18 cellular contexts compared by ENCODE assay signal in genomic region chr4:24055623-24056022, GRCh38.
DNase-seq lines count a peak whose midpoint lies in the region; FAIRE-seq and TF ChIP-seq lines count a peak whose summit lies in the region.
"Had no signal": no experiment of that assay in that cellular context is flagged by ENCODE, and none has a peak within 500 bp of the region (broad histone marks: within the 10 kb centered on the region; RNA-seq: fewer than 3 reads in every experiment).

No MANE protein-coding gene starts in this region.

- no peaks in the 10 kb centered on the region for H4K20me1 ChIP-seq in OCI-LY3 (ENCODE audit: insufficient read depth, low read length)
- no peaks in the 10 kb centered on the region for H4K20me1 ChIP-seq in OCI-LY7 (ENCODE audit: insufficient read depth, low read length)
- H4K20me1 ChIP-seq: BLaER1 treated with 17β-estradiol and CSF1 and Interleukin-3, amounts not matched to agents 10 nM and 100 nM had no signal

- H3K4me3 ChIP-seq in OCI-LY3 (ENCODE audit: low read length) (peak overlapping the region; percentile 13; the same call in 1 of the 2 replicates), kidney (ENCODE audit: low read length in 2 of 2) (peak overlapping the region in 1 of 2 donors; percentile 33), stomach (no peak overlapping the region), OCI-LY7 (ENCODE audit: low read depth, low read length, poor library complexity, severe bottlenecking) (no peak overlapping the region), foreskin fibroblast (ENCODE audit: low read depth in 1 of 2, low read length in 2 of 2) (no peak overlapping the region)
- H3K4me3 ChIP-seq: BLaER1 treated with 17β-estradiol and CSF1 and Interleukin-3, amounts not matched to agents 10 nM and 100 nM; GM23338 had no signal

- H3K36me3 ChIP-seq in OCI-LY3 (replicated peaks; ENCODE audit: low read depth, low read length) (no peaks in the 10 kb centered on the region), kidney (ENCODE audit: control insufficient read depth in 1 of 2, insufficient read depth in 2 of 2, low read length in 2 of 2) (no peaks in the 10 kb centered on the region), stomach (no peaks in the 10 kb centered on the region), OCI-LY7 (ENCODE audit: insufficient read depth, low read length) (no peaks in the 10 kb centered on the region)
- H3K36me3 ChIP-seq: BLaER1 treated with 17β-estradiol and CSF1 and Interleukin-3, amounts not matched to agents 10 nM and 100 nM had no signal

- CTCF ChIA-PET in OCI-LY7 (lab: Charles Lee; ENCODE audit: unreplicated experiment), result no interaction called here

- H3K79me2 ChIP-seq in OCI-LY3 (ENCODE audit: low read length), result no peaks in the 10 kb centered on the region
- H3K79me2 ChIP-seq in OCI-LY7 (ENCODE audit: insufficient read depth, low read depth, low read length), result no peaks in the 10 kb centered on the region

- WGBS in stomach, 5 donors, result 65 to 91% (median 81%) methylated on average over 3 of the region's 3 CpGs

- H3K9me2 ChIP-seq in OCI-LY7 (ENCODE audit: insufficient read depth, low read length), result no peaks in the 10 kb centered on the region

- no peak overlapping the region for H2AFZ ChIP-seq in OCI-LY3 (ENCODE audit: low read depth, low read length)
- no peak overlapping the region for H2AFZ ChIP-seq in OCI-LY7 (ENCODE audit: low read length)
- H2AFZ ChIP-seq: GM23338 had no signal

- peak; percentile 44 for FAIRE-seq in kidney (lab: Jason Lieb, UNC)
- FAIRE-seq: H54 had no signal

- intact Hi-C loops in kidney (cut with DNase I), result no loop called here
- intact Hi-C loops in stomach (cut with DNase I; ENCODE audit: low total_unique reads), result no loop called here
- intact Hi-C loops in OCI-LY7 (cut with micrococcal nuclease; ENCODE audit: unreplicated experiment), result no loop called here

- H3K4me2 ChIP-seq in OCI-LY3 (ENCODE audit: low read length) (peak overlapping the region; percentile 34), OCI-LY7 (ENCODE audit: low read length) (no peak overlapping the region)
- H3K4me2 ChIP-seq: GM23338 had no signal

- no TSS peak for BruUV-seq in OCI-LY7 (replicated peaks; lab: Mats Ljungman, UMichigan)

- TF ChIP-seq EP300 in stomach (IDR thresholded peaks at IDR 0.05), result no peak

- TF ChIP-seq CTCF in OCI-LY3 (IDR thresholded peaks at IDR 0.05; ENCODE audit: low read depth, low read length) (no peak), kidney (IDR thresholded peaks at IDR 0.05; ENCODE audit: borderline replicate concordance, extremely low read depth, insufficient read depth) (no peak), stomach (IDR thresholded peaks at IDR 0.05) (no peak), OCI-LY7 (conservative IDR thresholded peaks at IDR 0.05; ENCODE audit: low read length) (no peak), foreskin fibroblast (IDR thresholded peaks at IDR 0.05; ENCODE audit: low read depth, low read length) (no peak)

- peak; percentile 72 for DNase-seq in kidney
- DNase-seq in mucosa of gallbladder (ENCODE audit: low spot score), result peak; percentile 37
- DNase-seq in stomach, result peak; percentile 33
- DNase-seq in NAMALWA (ENCODE audit: low spot score), result no peak
- no peak for DNase-seq in OCI-LY7 (ENCODE audit: low spot score)
- no peak for DNase-seq in NCI-H187 treated with DMSO at 0.1 percent for 48 hours (lab: John Stamatoyannopoulos, UW)
- no peak for DNase-seq in foreskin fibroblast
- DNase-seq: 8988T; Calu3; CD8-positive, alpha-beta T cell; DMS79 treated with DMSO at 0.1 percent for 48 hours; GF-D8; HCEC 1CT had no signal

- no peak overlapping the region for H3K27ac ChIP-seq in OCI-LY3 (ENCODE audit: low read length)
- peak overlapping the region; percentile 24 to 71 for H3K27ac ChIP-seq in kidney (ENCODE audit: low read depth in 2 of 2, low read length in 2 of 2)
- H3K27ac ChIP-seq in stomach, result no peak overlapping the region
- H3K27ac ChIP-seq in OCI-LY7 (ENCODE audit: low read depth, low read length, poor library complexity, severe bottlenecking), result no peak overlapping the region
- H3K27ac ChIP-seq: BLaER1 treated with 17β-estradiol and CSF1 and Interleukin-3, amounts not matched to agents 10 nM and 100 nM; HL-60 had no signal

- POLR2A ChIA-PET in OCI-LY7 (lab: Charles Lee), result interaction anchor here (0.7 to 1.2 kb wide), 2 partner anchors 12 to 501 kb away, joined by 3 to 6 read pairs; no protein-coding TSS in a partner anchor

- H3K9ac ChIP-seq in OCI-LY3 (ENCODE audit: low read length) (no peak overlapping the region), kidney (ENCODE audit: low read length in 2 of 2) (peak overlapping the region in 1 of 2 donors; percentile 37)
- H3K9ac ChIP-seq: BLaER1 treated with 17β-estradiol and CSF1 and Interleukin-3, amounts not matched to agents 10 nM and 100 nM had no signal

- H3K9me3 ChIP-seq in OCI-LY3 (ENCODE audit: insufficient read depth, low read length) (no peaks in the 10 kb centered on the region), kidney (ENCODE audit: control insufficient read depth in 1 of 2, low read length in 2 of 2) (no peaks in the 10 kb centered on the region), stomach (no peaks in the 10 kb centered on the region), OCI-LY7 (ENCODE audit: low read length) (no peaks in the 10 kb centered on the region)
- H3K9me3 ChIP-seq: BLaER1 treated with 17β-estradiol and CSF1 and Interleukin-3, amounts not matched to agents 10 nM and 100 nM had no signal

- H3K4me1 ChIP-seq in OCI-LY3 (ENCODE audit: low read length), result peaks cover 45% of the 10 kb centered on the region
- H3K4me1 ChIP-seq in kidney (ENCODE audit: control insufficient read depth in 1 of 2, insufficient read depth in 1 of 2, low read depth in 1 of 2, low read length in 2 of 2), result no peaks in the 10 kb centered on the region
- H3K4me1 ChIP-seq in stomach, result no peaks in the 10 kb centered on the region
- H3K4me1 ChIP-seq in OCI-LY7 (ENCODE audit: insufficient read depth, low read length, poor library complexity, severe bottlenecking), result no peaks in the 10 kb centered on the region

- TF ChIP-seq POLR2A in stomach (IDR thresholded peaks at IDR 0.05), result no peak

- no peaks in the 10 kb centered on the region for H3K27me3 ChIP-seq in OCI-LY3 (ENCODE audit: low read depth, low read length)
- no peaks in the 10 kb centered on the region for H3K27me3 ChIP-seq in stomach
- H3K27me3 ChIP-seq: BLaER1 treated with 17β-estradiol and CSF1 and Interleukin-3, amounts not matched to agents 10 nM and 100 nM had no signal

Comparison
In these comparisons a context has a peak if more than half of its experiments do, and no peak if none do; other contexts are left out.
1. H3K27ac ChIP-seq: peak in kidney (2 of 2); none in OCI-LY3 (single experiment), stomach (0 of 5) and OCI-LY7 (single experiment).
2. DNase-seq: peak in kidney (single experiment), mucosa of gallbladder (single experiment) and stomach (single experiment); none in NAMALWA (single experiment), OCI-LY7 (single experiment), NCI-H187 treated with DMSO at 0.1 percent for 48 hours (single experiment) and foreskin fibroblast (0 of 2).